ENCODE assay signal across 29 cellular contexts in the genomic region with DNA sequence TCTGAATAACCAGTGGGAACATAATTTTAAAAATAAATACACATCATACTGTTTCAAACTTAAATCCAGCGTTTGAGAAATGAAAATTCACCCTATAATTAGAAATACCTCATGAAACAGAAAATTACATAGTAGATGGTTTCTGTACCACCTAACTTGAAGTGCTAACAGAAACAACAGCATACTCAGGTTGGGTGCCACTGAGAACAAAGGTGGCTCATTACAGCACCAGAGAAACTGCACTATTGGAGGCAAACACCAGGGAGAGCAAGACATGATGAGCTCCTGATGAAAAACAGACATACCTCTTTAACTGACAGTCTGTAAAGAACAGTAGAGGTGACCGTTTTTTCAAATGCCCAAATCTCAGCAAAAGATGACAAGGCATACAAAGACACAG. TPM values are rescaled to one million over a fixed set of nuclear protein-coding genes. Genes with fewer than 3 reads are reported as not detected.
"Had no signal": no experiment of that assay in that cellular context is flagged by ENCODE, and none has a peak within 500 bp of the region (broad histone marks: within the 10 kb centered on the region; RNA-seq: fewer than 3 reads in every experiment).

No MANE protein-coding gene starts in this region.

- H3K27ac ChIP-seq: ascending aorta, breast epithelium, cardiac muscle cell, colonic mucosa had no signal

- FAIRE-seq: endometrium, frontal cortex had no signal

- DNase-seq: activated CD4-positive, alpha-beta memory T cell treated with anti-CD3 and anti-CD28 coated beads, Interleukin-2, amount 10 ng/mL, durations not matched to agents 7 days and 5 days; activated CD4-positive, alpha-beta T cell treated with anti-CD3 and anti-CD28 coated beads for 36 hours; activated CD4-positive, alpha-beta T cell treated with anti-CD3 and anti-CD28 coated beads, Interleukin-2, amount 10 ng/mL, durations not matched to agents 7 days and 5 days; activated CD4-positive, alpha-beta T cell treated with anti-CD3 and anti-CD28 coated beads, Interleukin-2, amount 50 U/mL, for 4 hours; activated CD4-positive, CD25-positive, alpha-beta regulatory T cell; activated CD4-positive, CD25-positive, alpha-beta regulatory T cell treated with anti-CD3 and anti-CD28 coated beads, Interleukin-2, amount 50 U/mL, for 72 hours; activated CD8-positive, alpha-beta memory T cell treated with anti-CD3 and anti-CD28 coated beads, Interleukin-2, amount 50 U/mL, for 48 hours; activated gamma-delta T cell; activated naive CD4-positive, alpha-beta T cell; activated naive CD4-positive, alpha-beta T cell treated with anti-CD3 and anti-CD28 coated beads, Interleukin-2, amount 10 ng/mL, durations not matched to agents 7 days and 5 days; activated naive CD8-positive, alpha-beta T cell treated with anti-CD3 and anti-CD28 coated beads, Interleukin-2, amount 10 ng/mL, durations not matched to agents 7 days and 5 days; activated T-cell treated with anti-CD3 and anti-CD28 coated beads for 4 hours; activated T-cell treated with anti-CD3 and anti-CD28 coated beads, Interleukin-2, amount 50 U/mL, for 24 hours; activated T-cell treated with anti-CD3 and anti-CD28 coated beads, Interleukin-2, amount 50 U/mL, for 72 hours; central memory CD4-positive, alpha-beta T cell; cerebellar nuclear complex; colonic mucosa; effector CD8-positive, alpha-beta T cell; foreskin fibroblast; head of caudate nucleus; T-helper 2 cell had no signal

- ATAC-seq: activated CD4-positive, alpha-beta T cell treated with anti-CD3 and anti-CD28 coated beads for 36 hours; activated naive CD4-positive, alpha-beta T cell treated with anti-CD3 and anti-CD28 coated beads, Interleukin-2, amount 50 U/mL, for 72 hours; activated T-cell treated with anti-CD3 and anti-CD28 coated beads, Interleukin-2, amount 50 U/mL, for 72 hours; esophagus mucosa had no signal

- H3K36me3 ChIP-seq: ascending aorta, breast epithelium, cardiac muscle cell, colonic mucosa had no signal

- H3K27me3 ChIP-seq: ascending aorta, breast epithelium, cardiac muscle cell, colonic mucosa had no signal

- H3K27ac Mint-ChIP-seq: activated CD4-positive, alpha-beta memory T cell treated with anti-CD3 and anti-CD28 coated beads, Interleukin-2, amount 10 ng/mL, durations not matched to agents 7 days and 5 days; activated CD4-positive, alpha-beta T cell treated with anti-CD3 and anti-CD28 coated beads for 36 hours; activated CD4-positive, alpha-beta T cell treated with anti-CD3 and anti-CD28 coated beads, Interleukin-2, amount 10 ng/mL, durations not matched to agents 7 days and 5 days; activated naive CD4-positive, alpha-beta T cell treated with anti-CD3 and anti-CD28 coated beads, Interleukin-2, amount 10 ng/mL, durations not matched to agents 7 days and 5 days; activated naive CD4-positive, alpha-beta T cell treated with anti-CD3 and anti-CD28 coated beads, Interleukin-2, amount 50 U/mL, for 72 hours; activated naive CD8-positive, alpha-beta T cell treated with anti-CD3 and anti-CD28 coated beads, Interleukin-2, amount 10 ng/mL, durations not matched to agents 7 days and 5 days; activated T-cell treated with anti-CD3 and anti-CD28 coated beads, Interleukin-2, amount 50 U/mL, for 24 hours; activated T-cell treated with anti-CD3 and anti-CD28 coated beads, Interleukin-2, amount 50 U/mL, for 72 hours; brain had no signal

- H3K4me3 ChIP-seq: ascending aorta, breast epithelium, cardiac muscle cell, colonic mucosa had no signal

- H3K9me3 ChIP-seq: colonic mucosa had no signal

- H3K4me1 ChIP-seq: ascending aorta, breast epithelium, colonic mucosa had no signal

- H3K4me3 Mint-ChIP-seq: activated CD4-positive, alpha-beta memory T cell treated with anti-CD3 and anti-CD28 coated beads, Interleukin-2, amount 10 ng/mL, durations not matched to agents 7 days and 5 days; activated CD4-positive, alpha-beta T cell treated with anti-CD3 and anti-CD28 coated beads for 36 hours; activated CD4-positive, alpha-beta T cell treated with anti-CD3 and anti-CD28 coated beads, Interleukin-2, amount 10 ng/mL, durations not matched to agents 7 days and 5 days; activated naive CD4-positive, alpha-beta T cell treated with anti-CD3 and anti-CD28 coated beads, Interleukin-2, amount 10 ng/mL, durations not matched to agents 7 days and 5 days; activated naive CD8-positive, alpha-beta T cell treated with anti-CD3 and anti-CD28 coated beads, Interleukin-2, amount 10 ng/mL, durations not matched to agents 7 days and 5 days; activated T-cell treated with anti-CD3 and anti-CD28 coated beads, Interleukin-2, amount 50 U/mL, for 24 hours; activated T-cell treated with anti-CD3 and anti-CD28 coated beads, Interleukin-2, amount 50 U/mL, for 72 hours; brain had no signal

- H3K4me1 Mint-ChIP-seq: activated CD4-positive, alpha-beta memory T cell treated with anti-CD3 and anti-CD28 coated beads, Interleukin-2, amount 10 ng/mL, durations not matched to agents 7 days and 5 days; activated CD4-positive, alpha-beta T cell treated with anti-CD3 and anti-CD28 coated beads for 36 hours; activated CD4-positive, alpha-beta T cell treated with anti-CD3 and anti-CD28 coated beads, Interleukin-2, amount 10 ng/mL, durations not matched to agents 7 days and 5 days; activated naive CD8-positive, alpha-beta T cell treated with anti-CD3 and anti-CD28 coated beads, Interleukin-2, amount 10 ng/mL, durations not matched to agents 7 days and 5 days; brain had no signal

RNA-seq across cellular contexts. Expression of gene SULT1C4, which starts 12.6 kb away (rescaled TPM):
- total RNA-seq: activated CD4-positive, alpha-beta memory T cell treated with anti-CD3 and anti-CD28 coated beads, Interleukin-2, amount 10 ng/mL, durations not matched to agents 7 days and 5 days; activated CD4-positive, alpha-beta T cell treated with anti-CD3 and anti-CD28 coated beads for 36 hours; activated CD4-positive, alpha-beta T cell treated with anti-CD3 and anti-CD28 coated beads, Interleukin-2, amount 10 ng/mL, durations not matched to agents 7 days and 5 days; activated naive CD4-positive, alpha-beta T cell treated with anti-CD3 and anti-CD28 coated beads, Interleukin-2, amount 50 U/mL, for 72 hours; activated naive CD8-positive, alpha-beta T cell treated with anti-CD3 and anti-CD28 coated beads, Interleukin-2, amount 10 ng/mL, durations not matched to agents 7 days and 5 days; activated T-cell treated with anti-CD3 and anti-CD28 coated beads, Interleukin-2, amount 50 U/mL, for 72 hours had no signal
